In the genomic region with DNA sequence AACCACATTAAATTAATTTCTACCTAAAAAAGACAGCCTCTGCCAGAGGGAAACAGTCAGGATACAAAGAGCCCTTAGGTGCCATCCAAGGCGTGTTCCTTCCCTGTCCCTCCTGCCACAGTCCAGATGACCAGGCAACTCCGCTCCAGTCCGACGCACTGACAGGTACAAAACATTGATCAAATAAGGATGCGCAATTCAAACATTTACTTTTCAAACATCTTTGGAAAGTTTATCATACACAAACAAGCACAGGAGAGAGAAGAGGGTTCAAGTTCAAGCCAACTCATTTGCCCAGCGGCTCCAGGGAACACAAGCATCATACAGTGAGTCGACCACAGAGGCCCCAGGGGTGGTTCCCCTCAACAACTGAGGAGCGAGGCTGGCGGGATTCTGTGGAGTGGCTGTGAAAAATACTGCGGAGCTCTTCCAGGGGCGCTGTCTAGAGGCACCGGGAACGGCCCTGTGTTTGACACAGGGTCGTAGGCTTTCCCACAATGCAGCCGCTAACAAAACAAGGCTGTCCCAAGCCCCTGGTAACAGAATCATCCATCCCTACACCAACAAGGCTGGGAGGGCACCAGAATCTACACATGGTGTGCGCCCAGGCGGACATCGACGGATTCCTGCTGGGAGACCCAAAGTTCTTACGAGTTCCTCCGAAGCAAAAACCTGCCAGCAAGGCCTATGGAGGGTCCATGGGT, we compare ENCODE assay signal across 2 cellular contexts.
TF ChIP-seq lines count a peak whose summit lies in the region.

No MANE protein-coding gene starts in this region.

TF ChIP-seq in GM23338, 12 proteins besides CTCF, POLR2A, EP300 and RAD21 (continued from another document and continues in another):
- TF ChIP-seq, protein P1, sequence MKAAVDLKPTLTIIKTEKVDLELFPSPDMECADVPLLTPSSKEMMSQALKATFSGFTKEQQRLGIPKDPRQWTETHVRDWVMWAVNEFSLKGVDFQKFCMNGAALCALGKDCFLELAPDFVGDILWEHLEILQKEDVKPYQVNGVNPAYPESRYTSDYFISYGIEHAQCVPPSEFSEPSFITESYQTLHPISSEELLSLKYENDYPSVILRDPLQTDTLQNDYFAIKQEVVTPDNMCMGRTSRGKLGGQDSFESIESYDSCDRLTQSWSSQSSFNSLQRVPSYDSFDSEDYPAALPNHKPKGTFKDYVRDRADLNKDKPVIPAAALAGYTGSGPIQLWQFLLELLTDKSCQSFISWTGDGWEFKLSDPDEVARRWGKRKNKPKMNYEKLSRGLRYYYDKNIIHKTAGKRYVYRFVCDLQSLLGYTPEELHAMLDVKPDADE (IDR thresholded peaks at IDR 0.05): no peak
- TF ChIP-seq EZH2 (IDR thresholded peaks at IDR 0.05; ENCODE audit: low read depth, unreplicated experiment) (no peak), ZNF331 (CRISPR knock-in tag; IDR thresholded peaks at IDR 0.05; ENCODE audit: low read depth) (no peak), NANOG (IDR thresholded peaks at IDR 0.05; ENCODE audit: borderline replicate concordance) (no peak), ZNF114 (CRISPR knock-in tag; IDR thresholded peaks at IDR 0.05) (no peak), CREB1 (CRISPR knock-in tag; IDR thresholded peaks at IDR 0.05; ENCODE audit: low read depth) (no peak), STAT1 (IDR thresholded peaks at IDR 0.05; ENCODE audit: unreplicated experiment) (no peak), POLR2AphosphoS5 (IDR thresholded peaks at IDR 0.05; ENCODE audit: low read depth) (no peak)
- TF ChIP-seq, protein P2, sequence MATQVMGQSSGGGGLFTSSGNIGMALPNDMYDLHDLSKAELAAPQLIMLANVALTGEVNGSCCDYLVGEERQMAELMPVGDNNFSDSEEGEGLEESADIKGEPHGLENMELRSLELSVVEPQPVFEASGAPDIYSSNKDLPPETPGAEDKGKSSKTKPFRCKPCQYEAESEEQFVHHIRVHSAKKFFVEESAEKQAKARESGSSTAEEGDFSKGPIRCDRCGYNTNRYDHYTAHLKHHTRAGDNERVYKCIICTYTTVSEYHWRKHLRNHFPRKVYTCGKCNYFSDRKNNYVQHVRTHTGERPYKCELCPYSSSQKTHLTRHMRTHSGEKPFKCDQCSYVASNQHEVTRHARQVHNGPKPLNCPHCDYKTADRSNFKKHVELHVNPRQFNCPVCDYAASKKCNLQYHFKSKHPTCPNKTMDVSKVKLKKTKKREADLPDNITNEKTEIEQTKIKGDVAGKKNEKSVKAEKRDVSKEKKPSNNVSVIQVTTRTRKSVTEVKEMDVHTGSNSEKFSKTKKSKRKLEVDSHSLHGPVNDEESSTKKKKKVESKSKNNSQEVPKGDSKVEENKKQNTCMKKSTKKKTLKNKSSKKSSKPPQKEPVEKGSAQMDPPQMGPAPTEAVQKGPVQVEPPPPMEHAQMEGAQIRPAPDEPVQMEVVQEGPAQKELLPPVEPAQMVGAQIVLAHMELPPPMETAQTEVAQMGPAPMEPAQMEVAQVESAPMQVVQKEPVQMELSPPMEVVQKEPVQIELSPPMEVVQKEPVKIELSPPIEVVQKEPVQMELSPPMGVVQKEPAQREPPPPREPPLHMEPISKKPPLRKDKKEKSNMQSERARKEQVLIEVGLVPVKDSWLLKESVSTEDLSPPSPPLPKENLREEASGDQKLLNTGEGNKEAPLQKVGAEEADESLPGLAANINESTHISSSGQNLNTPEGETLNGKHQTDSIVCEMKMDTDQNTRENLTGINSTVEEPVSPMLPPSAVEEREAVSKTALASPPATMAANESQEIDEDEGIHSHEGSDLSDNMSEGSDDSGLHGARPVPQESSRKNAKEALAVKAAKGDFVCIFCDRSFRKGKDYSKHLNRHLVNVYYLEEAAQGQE (IDR thresholded peaks at IDR 0.05; ENCODE audit: unreplicated experiment): no peak

TF ChIP-seq in IMR-90, 13 proteins besides CTCF, POLR2A, EP300 and RAD21 (continued from another document):
- no peak for TF ChIP-seq SMC3 (IDR thresholded peaks at IDR 0.05; ENCODE audit: low read depth, low read length)
- TF ChIP-seq, protein P3, sequence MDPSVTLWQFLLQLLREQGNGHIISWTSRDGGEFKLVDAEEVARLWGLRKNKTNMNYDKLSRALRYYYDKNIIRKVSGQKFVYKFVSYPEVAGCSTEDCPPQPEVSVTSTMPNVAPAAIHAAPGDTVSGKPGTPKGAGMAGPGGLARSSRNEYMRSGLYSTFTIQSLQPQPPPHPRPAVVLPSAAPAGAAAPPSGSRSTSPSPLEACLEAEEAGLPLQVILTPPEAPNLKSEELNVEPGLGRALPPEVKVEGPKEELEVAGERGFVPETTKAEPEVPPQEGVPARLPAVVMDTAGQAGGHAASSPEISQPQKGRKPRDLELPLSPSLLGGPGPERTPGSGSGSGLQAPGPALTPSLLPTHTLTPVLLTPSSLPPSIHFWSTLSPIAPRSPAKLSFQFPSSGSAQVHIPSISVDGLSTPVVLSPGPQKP (IDR thresholded peaks at IDR 0.05; ENCODE audit: borderline replicate concordance, low read depth, low read length): no peak
- TF ChIP-seq RFX5 (IDR thresholded peaks at IDR 0.05; ENCODE audit: low read depth, low read length): no peak
- TF ChIP-seq MAZ (IDR thresholded peaks at IDR 0.05; ENCODE audit: borderline replicate concordance, low read depth, low read length): no peak
